ENCODE assay signal across 12 cellular contexts in genomic region chr5:60826653-60827052, GRCh38.
DNase-seq lines count a peak whose midpoint lies in the region; ATAC-seq lines count a peak whose summit lies in the region.
"Had no signal": no experiment of that assay in that cellular context is flagged by ENCODE, and none has a peak within 500 bp of the region (broad histone marks: within the 10 kb centered on the region; RNA-seq: fewer than 3 reads in every experiment).

No MANE protein-coding gene starts in this region.

- ATAC-seq in GM18499 (IDR thresholded peaks at IDR 0.05; ENCODE audit: insufficient read depth, unreplicated experiment) (peak; percentile 59), GM19455 (IDR thresholded peaks at IDR 0.05; ENCODE audit: unreplicated experiment) (peak; percentile 62), HG02840 (IDR thresholded peaks at IDR 0.05; ENCODE audit: low FRiP score, unreplicated experiment) (peak; percentile 71), HG03457 (IDR thresholded peaks at IDR 0.05; ENCODE audit: unreplicated experiment) (peak; percentile 64)

- no peak for DNase-seq in stimulated activated CD4-positive, alpha-beta T cell treated with anti-CD3 and anti-CD28 coated beads, Interleukin-4, amount 100 ng/mL, for 24 hours
- DNase-seq in SHP77 (lab: John Stamatoyannopoulos, UW) (no peak), NCI-H2029 treated with DMSO at 0.1 percent for 48 hours (lab: John Stamatoyannopoulos, UW) (no peak), dedifferentiated amniotic fluid mesenchymal stem cell (ENCODE audit: extremely low spot score) (no peak)
- DNase-seq: activated CD4-positive, alpha-beta T cell treated with anti-CD3 and anti-CD28 coated beads, Interleukin-2, amount 50 U/mL, for 4 hours; activated naive CD4-positive, alpha-beta T cell treated with anti-CD3 and anti-CD28 coated beads, Interleukin-2, amount 50 U/mL, for 16 hours; NCI-H748 treated with DMSO at 0.1 percent for 48 hours; stimulated activated CD8-positive, alpha-beta memory T cell treated with anti-CD3 and anti-CD28 coated beads, Interleukin-4, amount 100 ng/mL, for 48 hours had no signal
